In genomic region chr16:46743232-46743719, GRCh38 we compare ENCODE assay signal across 8 cellular contexts. TPM values are rescaled to one million over a fixed set of nuclear protein-coding genes. Genes with fewer than 3 reads are reported as not detected.
DNase-seq lines count a peak whose midpoint lies in the region; ATAC-seq and TF ChIP-seq lines count a peak whose summit lies in the region.

No MANE protein-coding gene starts in this region.

- 3 to 8% (median 4%) methylated on average over 10 of the region's 10 CpGs for WGBS in psoas muscle, 3 donors

- peak overlapping the region; percentile 76 for H3K4me2 ChIP-seq in BLaER1

- peak; percentile 57 for ATAC-seq in GM21423 (IDR thresholded peaks at IDR 0.05; ENCODE audit: unreplicated experiment)
- peak; percentile 39 to 56 (median 54) for ATAC-seq in psoas muscle

- no peaks in the 10 kb centered on the region for H3K27me3 ChIP-seq in BLaER1
- no peaks in the 10 kb centered on the region for H3K27me3 ChIP-seq in psoas muscle (ENCODE audit: insufficient read depth in 3 of 3, low read length in 2 of 3)

- H3K36me3 ChIP-seq in BLaER1 (no peaks in the 10 kb centered on the region), psoas muscle (ENCODE audit: insufficient read depth in 1 of 2, low read depth in 1 of 2) (no peaks in the 10 kb centered on the region)

- H3K4me3 ChIP-seq in BLaER1 (peak overlapping the region; percentile 1; the same call in 1 of the 2 replicates), fibroblast of the aortic adventitia (ENCODE audit: low read depth, low read length) (no peak overlapping the region), psoas muscle (peak overlapping the region; percentile 2)

- intact Hi-C loops in psoas muscle (cut with DNase I), result no loop called here

- TF ChIP-seq CTCF in fibroblast of the aortic adventitia (IDR thresholded peaks at IDR 0.05; ENCODE audit: insufficient read depth, low read length) (no peak), psoas muscle (IDR thresholded peaks at IDR 0.05) (no peak)

- H3K4me1 ChIP-seq in BLaER1, result peaks cover 50% of the 10 kb centered on the region
- peaks cover 22% of the 10 kb centered on the region for H3K4me1 ChIP-seq in psoas muscle

- DNase-seq in NOMO-1 treated with dmso at 0.1 percent for 144 hours (lab: John Stamatoyannopoulos, UW; ENCODE audit: unreplicated experiment), result peak; percentile 69
- DNase-seq in fibroblast of the aortic adventitia (ENCODE audit: low read depth), result peak; percentile 29
- no peak for DNase-seq in psoas muscle
- no peak for DNase-seq in NK-92 treated with Interleukin-12 subunit alpha and Interleukin-12 subunit beta, amount 100 ng/mL, for 24 hours (lab: John Stamatoyannopoulos, UW)
- no peak for DNase-seq in D341Med (ENCODE audit: low spot score)
- DNase-seq in NCI-H524 (lab: John Stamatoyannopoulos, UW), result no peak

- peak overlapping the region; percentile 8; the same call in 1 of the 2 replicates for H3K9ac ChIP-seq in BLaER1

- H4K20me1 ChIP-seq in BLaER1, result no peaks in the 10 kb centered on the region

- H3K9me3 ChIP-seq in BLaER1, result no peaks in the 10 kb centered on the region
- H3K9me3 ChIP-seq in psoas muscle, result no peaks in the 10 kb centered on the region

- H3K27ac ChIP-seq in BLaER1, result peak overlapping the region; percentile 59
- peak overlapping the region; percentile 65 for H3K27ac ChIP-seq in psoas muscle

RNA-seq across cellular contexts. Expression of gene MYLK3, which starts 4.9 kb away (rescaled TPM):
- under 0.01 TPM in 1 of 2 replicates, not detected in the other for total RNA-seq in fibroblast of the aortic adventitia (ENCODE audit: low replicate concordance)
- total RNA-seq in psoas muscle, result 10 to 100 TPM; 13.2 to 41.1 (median 36.6) TPM
- polyA plus RNA-seq in psoas muscle, result 1 to 10 TPM; 1.4 to 6.8 (median 5.4) TPM

RNA-seq across cellular contexts. Expression of gene ORC6, which starts 53.8 kb away (rescaled TPM):
- total RNA-seq in fibroblast of the aortic adventitia (ENCODE audit: low replicate concordance) (3.5 and 17.2 TPM in 2 replicates), psoas muscle (under 1 TPM; 0.26 to 0.79 (median 0.34) TPM)
- 1 to 10 TPM in 2 of 3 donors, under 1 TPM in 1; 0.70 to 2.5 (median 1.6) TPM for polyA plus RNA-seq in psoas muscle

RNA-seq across cellular contexts. Expression of gene VPS35, which starts 54.3 kb away (rescaled TPM):
- total RNA-seq in fibroblast of the aortic adventitia (ENCODE audit: low replicate concordance) (154 and 347 TPM in 2 replicates), psoas muscle (10 to 100 TPM; 29.9 to 49.8 (median 40.4) TPM)
- polyA plus RNA-seq in psoas muscle, result 10 to 100 TPM; 22.8 to 47.0 (median 23.5) TPM

Comparison
In these comparisons a context has a peak if more than half of its experiments do, and no peak if none do; other contexts are left out.
1. DNase-seq: peak in NOMO-1 treated with dmso at 0.1 percent for 144 hours (single experiment) and fibroblast of the aortic adventitia (single experiment); none in psoas muscle (0 of 2), NK-92 treated with Interleukin-12 subunit alpha and Interleukin-12 subunit beta, amount 100 ng/mL, for 24 hours (single experiment), D341Med (single experiment) and NCI-H524 (0 of 2).
2. RNA of gene MYLK3, which starts 4.9 kb away (total RNA-seq): 13.2 to 41.1 TPM in psoas muscle; under 0.01 TPM in fibroblast of the aortic adventitia; every median in the first group is over 10 times any median in the second.